ENCODE assay signal across 32 cellular contexts in the genomic region with DNA sequence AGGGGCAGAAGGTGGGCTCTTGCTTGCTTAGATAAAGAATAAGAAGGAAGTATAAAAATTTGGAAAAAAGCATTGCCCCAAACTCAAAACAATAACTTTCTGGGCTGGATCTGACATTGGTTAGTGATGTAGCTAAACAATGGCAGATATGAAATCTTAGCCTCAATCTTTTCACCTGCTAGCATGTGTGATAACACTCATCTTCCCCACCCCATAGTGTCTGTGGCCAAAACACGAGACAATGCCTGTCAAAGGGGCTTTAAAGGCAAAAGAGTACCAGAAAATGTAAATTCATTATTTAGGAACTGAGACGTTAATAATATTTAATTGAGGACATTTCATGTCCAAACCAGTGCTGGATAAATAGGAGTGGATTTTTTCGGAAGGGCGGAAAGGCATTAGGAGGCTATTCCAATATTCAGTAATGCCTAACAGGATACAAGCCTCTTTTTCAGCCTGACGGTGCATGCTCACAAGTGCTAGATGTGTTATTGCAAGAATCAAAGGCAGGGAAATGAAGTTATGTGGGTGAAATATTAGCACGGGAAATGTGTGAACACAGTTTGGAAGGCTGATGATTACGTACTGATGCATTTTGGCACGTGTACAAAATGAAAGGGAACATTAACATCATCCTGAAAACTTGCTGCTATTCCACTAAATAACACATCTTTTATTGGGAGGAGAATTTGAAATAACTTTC.
"Had no signal": no experiment of that assay in that cellular context is flagged by ENCODE, and none has a peak within 500 bp of the region (broad histone marks: within the 10 kb centered on the region; RNA-seq: fewer than 3 reads in every experiment).

No MANE protein-coding gene starts in this region.

- H3K27ac Mint-ChIP-seq: activated CD4-positive, alpha-beta memory T cell treated with anti-CD3 and anti-CD28 coated beads, Interleukin-2, amount 10 ng/mL, durations not matched to agents 7 days and 5 days; activated naive CD8-positive, alpha-beta T cell treated with anti-CD3 and anti-CD28 coated beads for 36 hours; activated T-helper 17 cell treated with anti-CD3 and anti-CD28 coated beads, Interleukin-2, amount 50 U/mL, for 72 hours; T-cell had no signal

- H3K4me3 Mint-ChIP-seq: activated CD4-positive, alpha-beta memory T cell treated with anti-CD3 and anti-CD28 coated beads, Interleukin-2, amount 10 ng/mL, durations not matched to agents 7 days and 5 days; activated naive CD8-positive, alpha-beta T cell treated with anti-CD3 and anti-CD28 coated beads for 36 hours; activated T-cell treated with anti-CD3 and anti-CD28 coated beads, Interleukin-2, amount 50 U/mL, for 72 hours; activated T-helper 17 cell treated with anti-CD3 and anti-CD28 coated beads, Interleukin-2, amount 50 U/mL, for 72 hours; T-cell had no signal

- H3K9me3 ChIP-seq: ascending aorta, MG63 had no signal

- H3K4me1 Mint-ChIP-seq: activated CD4-positive, alpha-beta memory T cell treated with anti-CD3 and anti-CD28 coated beads, Interleukin-2, amount 10 ng/mL, durations not matched to agents 7 days and 5 days; activated naive CD8-positive, alpha-beta T cell treated with anti-CD3 and anti-CD28 coated beads for 36 hours; activated T-helper 17 cell treated with anti-CD3 and anti-CD28 coated beads, Interleukin-2, amount 50 U/mL, for 72 hours; T-cell had no signal

- H3K4me3 ChIP-seq: ascending aorta, cardiac muscle cell, MG63 had no signal

- H3K27ac ChIP-seq: ascending aorta, cardiac muscle cell, WERI-Rb-1 had no signal

- H3K4me1 ChIP-seq: ascending aorta had no signal

- H3K36me3 ChIP-seq: ascending aorta, cardiac muscle cell, MG63, WERI-Rb-1 had no signal

- ATAC-seq: activated T-cell treated with anti-CD3 and anti-CD28 coated beads, Interleukin-2, amount 50 U/mL, for 72 hours; activated T-helper 17 cell treated with anti-CD3 and anti-CD28 coated beads, Interleukin-2, amount 50 U/mL, for 72 hours; Panc1; SK-N-SH treated with all-trans-retinoic acid at 6 μM for 48 hours; T-cell had no signal

- H3K27me3 ChIP-seq: ascending aorta, cardiac muscle cell, MG63 had no signal

- H3K36me3 Mint-ChIP-seq: activated naive CD8-positive, alpha-beta T cell treated with anti-CD3 and anti-CD28 coated beads for 36 hours; T-cell had no signal

- DNase-seq: activated CD4-positive, alpha-beta memory T cell treated with anti-CD3 and anti-CD28 coated beads, Interleukin-2, amount 10 ng/mL, durations not matched to agents 7 days and 5 days; activated CD4-positive, alpha-beta T cell treated with anti-CD3 and anti-CD28 coated beads for 1 hour; activated CD4-positive, alpha-beta T cell treated with anti-CD3 and anti-CD28 coated beads for 48 hours; activated CD4-positive, CD25-positive, alpha-beta regulatory T cell; activated effector memory CD4-positive, alpha-beta T cell treated with anti-CD3 and anti-CD28 coated beads, Interleukin-2, amount 50 U/mL, for 16 hours; activated naive CD4-positive, alpha-beta T cell; activated naive CD4-positive, alpha-beta T cell treated with anti-CD3 and anti-CD28 coated beads, Interleukin-2, amount 50 U/mL, for 16 hours; activated naive CD8-positive, alpha-beta T cell treated with anti-CD3 and anti-CD28 coated beads for 36 hours; activated T-cell treated with anti-CD3 and anti-CD28 coated beads, Interleukin-2, amount 50 U/mL, for 1 hour; activated T-cell treated with anti-CD3 and anti-CD28 coated beads, Interleukin-2, amount 50 U/mL, for 72 hours; amygdala; Kasumi-1; KG1; MG63; NCI-H1048; NCI-H1105 treated with DMSO at 0.1 percent for 48 hours; NCI-H1436; NCI-H1694; NCI-H1930; NCI-H2081 treated with DMSO at 0.1 percent for 48 hours; NCI-H345; NCI-H524 treated with DMSO at 0.1 percent for 48 hours; SIG-M5; T-helper 2 cell; T1000; WERI-Rb-1 had no signal

- H3K9me3 Mint-ChIP-seq: activated CD4-positive, alpha-beta memory T cell treated with anti-CD3 and anti-CD28 coated beads, Interleukin-2, amount 10 ng/mL, durations not matched to agents 7 days and 5 days; activated T-helper 17 cell treated with anti-CD3 and anti-CD28 coated beads, Interleukin-2, amount 50 U/mL, for 72 hours had no signal
